Comparison of ENCODE assay signal across 1 cellular context in the genomic region with DNA sequence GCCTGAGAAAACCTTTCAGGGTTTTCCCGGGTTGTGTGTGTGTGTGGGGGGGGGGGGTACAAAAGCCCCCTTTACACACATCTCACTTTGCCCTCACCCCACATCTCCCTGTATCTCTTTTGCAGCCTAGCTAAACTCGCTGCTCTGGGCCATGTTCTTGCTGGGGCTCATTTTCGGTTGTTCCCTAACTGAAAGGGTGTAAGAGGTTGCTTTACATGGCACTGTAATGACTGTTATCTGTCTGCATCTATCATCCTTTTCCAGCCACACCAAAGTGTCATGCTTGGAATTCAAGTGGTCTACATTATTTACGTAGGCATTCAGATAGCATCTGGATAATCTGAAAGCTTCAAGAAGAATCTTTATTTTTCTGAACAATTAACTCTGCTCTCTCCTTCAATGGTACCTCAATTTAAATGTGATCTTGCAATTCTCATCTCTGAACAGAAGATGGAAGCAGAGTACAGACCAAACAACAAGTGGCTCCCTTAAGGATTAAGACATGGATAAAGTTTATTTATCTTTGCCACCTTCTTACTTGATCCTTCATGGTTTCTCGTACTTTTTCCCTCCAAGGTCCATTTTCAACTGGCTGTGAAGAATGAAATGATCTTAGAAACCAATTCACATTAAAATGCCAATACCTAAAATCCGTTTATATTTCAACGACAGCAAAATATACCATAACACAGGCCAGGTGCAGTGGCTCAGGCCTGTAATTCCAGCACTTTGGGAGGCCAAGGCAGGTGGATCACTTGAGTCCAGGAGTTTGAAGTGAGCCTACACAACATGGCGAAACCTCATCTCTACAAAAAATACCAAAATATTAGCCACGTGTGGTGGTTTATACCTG.
TF ChIP-seq lines count a peak whose summit lies in the region.

No MANE protein-coding gene starts in this region.

TF ChIP-seq in GM12878, 131 proteins besides CTCF, POLR2A, EP300 and RAD21 (continued from another document):
- TF ChIP-seq CREM (IDR thresholded peaks at IDR 0.05; ENCODE audit: low read depth) (no peak), IKZF2 (IDR thresholded peaks at IDR 0.05) (no peak), SMC3 (IDR thresholded peaks at IDR 0.05; ENCODE audit: borderline replicate concordance, low read length) (peak; percentile 61; the same call in 1 of the 2 replicates), IKZF1 (conservative IDR thresholded peaks at IDR 0.05) (no peak)
- TF ChIP-seq, protein P1, sequence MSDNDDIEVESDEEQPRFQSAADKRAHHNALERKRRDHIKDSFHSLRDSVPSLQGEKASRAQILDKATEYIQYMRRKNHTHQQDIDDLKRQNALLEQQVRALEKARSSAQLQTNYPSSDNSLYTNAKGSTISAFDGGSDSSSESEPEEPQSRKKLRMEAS (IDR thresholded peaks at IDR 0.05; ENCODE audit: low read depth, low read length), result no peak
